16 cellular contexts compared by ENCODE assay signal in genomic region chr6:157466340-157466643, GRCh38.
"Had no signal": no experiment of that assay in that cellular context is flagged by ENCODE, and none has a peak within 500 bp of the region (broad histone marks: within the 10 kb centered on the region; RNA-seq: fewer than 3 reads in every experiment).

No MANE protein-coding gene starts in this region.

- DNase-seq: dermis blood vessel endothelial cell; foreskin keratinocyte; immature natural killer cell; kidney; left cardiac atrium; left ventricle myocardium superior; naive thymus-derived CD4-positive, alpha-beta T cell; nephron progenitor cell; posterior cingulate gyrus; sigmoid colon; stimulated activated naive CD4-positive, alpha-beta T cell treated with Interleukin-2 at 50 U/mL for 16 hours had no signal

- H3K27ac ChIP-seq: foreskin keratinocyte, neutrophil, sigmoid colon, vagina had no signal

- H3K4me3 Mint-ChIP-seq: immature natural killer cell; naive thymus-derived CD4-positive, alpha-beta T cell; nephron progenitor cell; type B pancreatic cell had no signal

- H3K9me3 Mint-ChIP-seq: immature natural killer cell; naive thymus-derived CD4-positive, alpha-beta T cell; nephron progenitor cell; type B pancreatic cell had no signal

- H3K27ac Mint-ChIP-seq: nephron progenitor cell, type B pancreatic cell had no signal

- H3K27me3 ChIP-seq: foreskin keratinocyte, sigmoid colon, vagina had no signal

- H3K4me3 ChIP-seq: lung, sigmoid colon, skin epidermis, vagina had no signal

- H3K36me3 Mint-ChIP-seq: immature natural killer cell, type B pancreatic cell had no signal

- H3K9me3 ChIP-seq: neutrophil, sigmoid colon, vagina had no signal

- H3K4me1 ChIP-seq: vagina had no signal

- ATAC-seq: foreskin keratinocyte; left cardiac atrium; left ventricle myocardium superior; naive thymus-derived CD4-positive, alpha-beta T cell had no signal

- H3K27me3 Mint-ChIP-seq: naive thymus-derived CD4-positive, alpha-beta T cell; type B pancreatic cell had no signal

- H3K36me3 ChIP-seq: neutrophil, sigmoid colon, vagina had no signal
